Comparison of ENCODE assay signal across 1 cellular context in the genomic region with DNA sequence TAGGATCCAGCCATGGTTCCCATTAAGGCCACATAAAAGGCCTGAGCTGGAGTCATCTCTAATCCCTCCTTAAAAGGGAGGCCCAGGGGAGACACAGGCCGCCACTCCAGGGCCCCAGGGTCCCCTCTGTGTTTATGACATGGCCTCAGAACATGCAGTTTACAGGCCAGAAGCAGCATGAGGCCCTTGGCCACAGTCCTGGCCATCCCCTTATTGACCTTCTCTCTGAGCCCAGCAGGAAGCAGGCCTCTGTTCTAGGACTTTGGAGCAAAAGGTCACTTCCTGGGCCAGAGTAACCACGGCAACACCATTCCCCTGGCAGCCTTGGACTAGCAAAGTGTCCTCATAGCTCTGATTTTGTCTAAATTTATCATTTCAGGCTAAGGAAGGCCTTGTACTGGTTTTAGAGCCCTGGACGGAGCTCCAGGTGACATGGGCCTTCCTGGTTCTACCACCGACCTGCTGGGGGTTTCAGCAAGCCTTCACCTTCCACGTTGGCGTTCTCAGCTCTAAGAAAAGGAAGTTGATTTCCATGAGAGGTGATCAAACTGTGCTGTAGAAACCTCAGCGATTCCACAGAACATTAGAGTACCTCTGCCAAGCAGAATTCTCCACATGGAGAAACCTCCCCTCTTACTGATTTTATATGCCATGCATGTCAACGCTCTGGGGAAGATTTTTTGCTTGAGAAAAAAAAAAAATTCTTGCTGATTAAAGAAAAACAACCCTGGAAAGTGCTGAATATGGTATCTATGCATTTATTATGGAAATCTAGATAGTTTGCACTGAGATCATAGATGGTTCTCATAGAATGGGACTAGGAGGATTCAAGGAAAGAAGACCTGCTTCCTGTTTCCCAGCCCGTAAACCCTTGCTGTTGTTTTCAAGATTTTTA.
TF ChIP-seq lines count a peak whose summit lies in the region.

No MANE protein-coding gene starts in this region.

TF ChIP-seq in endothelial cell of umbilical vein, 7 proteins besides CTCF, POLR2A, EP300 and RAD21:
- TF ChIP-seq GATA2 (IDR thresholded peaks at IDR 0.05; ENCODE audit: insufficient read depth, insufficient read length, low read depth, low read length) (no peak), EZH2 (IDR thresholded peaks at IDR 0.05; ENCODE audit: borderline replicate concordance, low read depth, low read length, severe bottlenecking) (no peak), POLR2AphosphoS5 (IDR thresholded peaks at IDR 0.05; ENCODE audit: insufficient read depth, low read depth, low read length) (peak; percentile 71), JUN (IDR thresholded peaks at IDR 0.05; ENCODE audit: borderline replicate concordance, insufficient read depth, insufficient read length, low read depth) (no peak)
- TF ChIP-seq, protein P1, sequence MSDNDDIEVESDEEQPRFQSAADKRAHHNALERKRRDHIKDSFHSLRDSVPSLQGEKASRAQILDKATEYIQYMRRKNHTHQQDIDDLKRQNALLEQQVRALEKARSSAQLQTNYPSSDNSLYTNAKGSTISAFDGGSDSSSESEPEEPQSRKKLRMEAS (IDR thresholded peaks at IDR 0.05; ENCODE audit: insufficient read depth, insufficient read length), result peak; percentile 12
